23 cellular contexts compared by ENCODE assay signal in the genomic region with DNA sequence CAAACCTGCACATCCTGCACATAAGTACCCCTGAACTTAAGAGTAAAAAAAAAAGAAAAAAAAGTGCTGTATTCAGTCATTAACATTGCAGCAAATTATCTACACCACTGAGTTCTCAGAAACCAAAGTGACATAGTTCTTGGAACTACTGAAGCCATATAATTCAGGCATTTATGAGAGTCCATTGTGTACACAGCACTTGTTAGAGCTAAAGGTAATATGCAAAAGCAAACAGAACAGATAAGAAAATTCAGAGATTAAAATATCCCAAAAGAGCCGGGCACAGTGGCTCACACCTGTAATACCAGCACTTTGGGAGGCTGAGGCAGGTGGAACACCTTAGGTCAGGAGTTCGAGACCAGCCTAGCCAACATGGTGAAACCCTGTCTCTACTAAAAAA. TPM values are rescaled to one million over a fixed set of nuclear protein-coding genes. Genes with fewer than 3 reads are reported as not detected.
DNase-seq lines count a peak whose midpoint lies in the region; ATAC-seq, FAIRE-seq and TF ChIP-seq lines count a peak whose summit lies in the region.
"Had no signal": no experiment of that assay in that cellular context is flagged by ENCODE, and none has a peak within 500 bp of the region (broad histone marks: within the 10 kb centered on the region; RNA-seq: fewer than 3 reads in every experiment).

No MANE protein-coding gene starts in this region.

- no peak for FAIRE-seq in H54 (lab: Jason Lieb, UNC)
- FAIRE-seq: A204.1, GM12892, GM18507 had no signal

- ATAC-seq in GM21825 (IDR thresholded peaks at IDR 0.05; ENCODE audit: unreplicated experiment) (no peak), HG03175 (IDR thresholded peaks at IDR 0.05; ENCODE audit: unreplicated experiment) (no peak)
- ATAC-seq: GM23338, HCT116 had no signal

- H3K9me3 ChIP-seq in hepatocyte (ENCODE audit: low read depth) (no peaks in the 10 kb centered on the region), neural cell (ENCODE audit: low read length) (no peaks in the 10 kb centered on the region)
- H3K9me3 ChIP-seq: BE2C had no signal

- TF ChIP-seq POLR2A in H54 (IDR thresholded peaks at IDR 0.05; ENCODE audit: low read depth, low read length) = no peak

- no peaks in the 10 kb centered on the region for H3F3A ChIP-seq in neural cell (ENCODE audit: insufficient read depth, low read length, poor library complexity, severe bottlenecking)

- no peak for TF ChIP-seq CTCF in LNCaP clone FGC (IDR thresholded peaks at IDR 0.05; ENCODE audit: control insufficient read depth, extremely low read depth, insufficient read depth)
- TF ChIP-seq CTCF in hepatocyte (IDR thresholded peaks at IDR 0.05; ENCODE audit: poor library complexity) = no peak
- no peak for TF ChIP-seq CTCF in neural cell (IDR thresholded peaks at IDR 0.05; ENCODE audit: poor library complexity, severe bottlenecking)

- no peaks in the 10 kb centered on the region for H3K36me3 ChIP-seq in hepatocyte (replicated peaks; ENCODE audit: insufficient read depth, low read depth)
- H3K36me3 ChIP-seq in neural cell (ENCODE audit: insufficient read depth, low read length) = no peaks in the 10 kb centered on the region
- H3K36me3 ChIP-seq: BE2C had no signal

- H2AFZ ChIP-seq in hepatocyte (no peak overlapping the region), neural cell (ENCODE audit: low read depth, low read length) (no peak overlapping the region)
- H2AFZ ChIP-seq: GM23338 had no signal

- H3K27me3 ChIP-seq in hepatocyte (no peaks in the 10 kb centered on the region), neural cell (ENCODE audit: insufficient read depth, low read depth, low read length) (no peaks in the 10 kb centered on the region)

- 87% methylated on average over 2 of the region's 2 CpGs for WGBS in hepatocyte (ENCODE audit: low lambda C conversion rate, missing lambda C conversion rate)

- H3K9me2 ChIP-seq in hepatocyte (replicated peaks; ENCODE audit: insufficient read depth) (no peaks in the 10 kb centered on the region), neural cell (ENCODE audit: insufficient read depth, low read length) (no peaks in the 10 kb centered on the region)

- H3K9ac ChIP-seq in neural cell (ENCODE audit: low read length) = no peak overlapping the region

- H3K79me2 ChIP-seq in hepatocyte (no peaks in the 10 kb centered on the region), neural cell (replicated peaks; ENCODE audit: insufficient read depth, low read length) (no peaks in the 10 kb centered on the region)

- TF ChIP-seq EP300 in neural cell (conservative IDR thresholded peaks at IDR 0.05; ENCODE audit: poor library complexity, severe bottlenecking) = no peak

- no peak overlapping the region for H3K27ac ChIP-seq in hepatocyte
- peak overlapping the region; percentile 40 for H3K27ac ChIP-seq in neural cell (ENCODE audit: low read length)

- DNase-seq in LNCaP clone FGC (ENCODE audit: low read depth) (peak; percentile 57), OCI-M1 (lab: John Stamatoyannopoulos, UW) (peak; percentile 21), hepatocyte (ENCODE audit: low spot score) (peak; percentile 22), H54 (ENCODE audit: insufficient read length, low spot score) (no peak)
- DNase-seq: ACHN; BE2C; C1 segment of cervical spinal cord; CD8-positive, alpha-beta memory T cell; COR-L47; DMS 273 treated with DMSO at 0.1 percent for 48 hours; DMS79; GDM1; H7; HFFc6 had no signal

- TF ChIP-seq RAD21 in neural cell (conservative IDR thresholded peaks at IDR 0.05) = no peak

- H3K4me3 ChIP-seq in LNCaP clone FGC (ENCODE audit: low read depth, low read length) (no peak overlapping the region), hepatocyte (no peak overlapping the region), neural cell (ENCODE audit: low read length) (no peak overlapping the region)
- H3K4me3 ChIP-seq: GM23338 had no signal

- H3K4me1 ChIP-seq in hepatocyte (ENCODE audit: insufficient read depth) = no peaks in the 10 kb centered on the region
- H3K4me1 ChIP-seq: BE2C had no signal

- no peak overlapping the region for H3K4me2 ChIP-seq in hepatocyte
- H3K4me2 ChIP-seq in neural cell (ENCODE audit: low read length) = no peak overlapping the region
- H3K4me2 ChIP-seq: GM23338 had no signal

- no peaks in the 10 kb centered on the region for H4K20me1 ChIP-seq in hepatocyte (ENCODE audit: insufficient read depth, poor library complexity, severe bottlenecking)
- no peaks in the 10 kb centered on the region for H4K20me1 ChIP-seq in neural cell (ENCODE audit: insufficient read depth)

TF ChIP-seq in neural cell, 6 proteins besides CTCF, POLR2A, EP300 and RAD21:
- TF ChIP-seq POLR2AphosphoS5 (IDR thresholded peaks at IDR 0.05) = no peak
- no peak for TF ChIP-seq REST (IDR thresholded peaks at IDR 0.05; ENCODE audit: borderline replicate concordance)
- no peak for TF ChIP-seq TAF1 (IDR thresholded peaks at IDR 0.05; ENCODE audit: low read depth)
- TF ChIP-seq EZH2 (IDR thresholded peaks at IDR 0.05; ENCODE audit: borderline replicate concordance, insufficient read depth, low read length, poor library complexity, severe bottlenecking) = no peak
- TF ChIP-seq MXI1 (conservative IDR thresholded peaks at IDR 0.05; ENCODE audit: poor library complexity, severe bottlenecking) = no peak
- TF ChIP-seq SMC3 (conservative IDR thresholded peaks at IDR 0.05; ENCODE audit: poor library complexity) = no peak

RNA-seq across cellular contexts. Expression of gene F5, which starts 38.0 kb away (rescaled TPM):
- total RNA-seq in hepatocyte = 24.0 and 34.2 TPM in 2 replicates
- polyA plus RNA-seq in hepatocyte (20.4 and 21.5 TPM in 2 replicates), neural cell (0.10 TPM in 1 of 2 replicates, not detected in the other)
- 0.24 and 0.69 TPM in 2 replicates for polyA minus RNA-seq in neural cell
- total RNA-seq: Daoy, GM23338, H7, HFFc6 had no signal

Comparison
In these comparisons a context has a peak if more than half of its experiments do, and no peak if none do; other contexts are left out.
1. RNA of gene F5, which starts 38.0 kb away (polyA plus RNA-seq): 20.4 to 21.5 TPM in hepatocyte; 0.10 TPM in neural cell; every median in the first group is over 10 times any median in the second.